In the genomic region with DNA sequence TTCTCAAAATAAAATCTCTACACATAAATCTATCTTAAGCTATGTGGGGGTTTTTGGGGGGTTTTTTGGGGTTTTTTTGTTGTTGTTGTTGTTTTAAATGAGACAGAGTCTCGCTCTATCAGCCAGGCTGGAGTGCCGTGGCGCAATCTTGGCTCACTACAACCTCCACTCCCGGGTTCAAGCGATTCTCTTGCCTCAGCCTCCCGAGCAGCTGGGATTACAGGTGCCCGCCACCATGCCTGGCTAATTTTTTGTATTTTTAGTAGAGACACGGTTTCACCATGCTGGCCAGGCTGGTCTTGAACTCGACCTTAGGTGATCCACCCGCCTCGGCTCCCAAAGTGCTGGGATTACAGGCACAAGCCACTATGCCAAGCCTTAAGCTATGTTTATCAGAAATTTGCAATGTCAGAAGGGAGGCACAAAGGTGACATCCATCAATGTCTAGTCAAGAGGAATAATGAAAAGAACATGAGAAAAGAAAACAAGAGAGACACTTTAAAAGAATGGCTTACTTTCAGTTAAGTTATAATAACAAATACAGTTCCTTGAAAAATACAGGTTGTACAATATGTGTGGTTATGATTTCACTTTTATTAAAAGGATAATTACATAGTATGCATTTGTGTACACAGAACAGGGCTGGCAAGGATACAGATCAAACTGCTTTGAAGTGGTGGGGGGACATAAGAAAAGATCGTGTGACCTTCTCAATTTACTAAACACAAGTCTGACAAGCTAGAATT, we compare ENCODE assay signal across 9 cellular contexts. TPM values are rescaled to one million over a fixed set of nuclear protein-coding genes. Genes with fewer than 3 reads are reported as not detected.
DNase-seq lines count a peak whose midpoint lies in the region; FAIRE-seq and TF ChIP-seq lines count a peak whose summit lies in the region.
"Had no signal": no experiment of that assay in that cellular context is flagged by ENCODE, and none has a peak within 500 bp of the region (broad histone marks: within the 10 kb centered on the region; RNA-seq: fewer than 3 reads in every experiment).

No MANE protein-coding gene starts in this region.

- H3K36me3 Mint-ChIP-seq in T-helper 1 cell treated with Interleukin-12 subunit alpha and Interleukin-12 subunit beta and Interleukin-4 antibody, amounts not matched to agents 30 μg/mL and 1 μg/mL, for 36 hours (ENCODE audit: low read depth), result peaks cover 20% of the 10 kb centered on the region

- intact Hi-C loops in esophagus muscularis mucosa (cut with DNase I), result no loop called here

- peak overlapping the region; percentile 70 for H3K4me2 ChIP-seq in OCI-LY1 (ENCODE audit: low read length)

- no peak overlapping the region for H2AFZ ChIP-seq in OCI-LY1 (ENCODE audit: low read length)

- H3K36me3 ChIP-seq in OCI-LY1 (ENCODE audit: insufficient read depth, low read length) (peaks cover 45% of the 10 kb centered on the region), esophagus muscularis mucosa (peaks cover 0 to 32% (median 20%) of the 10 kb centered on the region in 4 donors), subcutaneous abdominal adipose tissue (ENCODE audit: control insufficient read depth in 5 of 5, insufficient read depth in 5 of 5, low read length in 5 of 5) (peaks cover 0 to 23% (median 17%) of the 10 kb centered on the region in 5 donors)

- H3K27ac ChIP-seq in OCI-LY1 (ENCODE audit: low read depth, low read length, poor library complexity, severe bottlenecking), result peak overlapping the region; percentile 98
- H3K27ac ChIP-seq in esophagus muscularis mucosa (replicated peaks in 1 of 4), result peak overlapping the region in 2 of 4 donors; percentile 51 to 60
- peak overlapping the region; percentile 59 for H3K27ac ChIP-seq in subcutaneous abdominal adipose tissue (ENCODE audit: low read depth, low read length)

- no peak for FAIRE-seq in urothelium cell line (lab: Jason Lieb, UNC)

- H3K4me1 ChIP-seq in OCI-LY1 (ENCODE audit: insufficient read depth, low read length, severe bottlenecking) (peaks cover 63% of the 10 kb centered on the region), esophagus muscularis mucosa (peaks cover 5 to 29% (median 21%) of the 10 kb centered on the region in 4 donors), subcutaneous abdominal adipose tissue (ENCODE audit: control insufficient read depth in 5 of 5, insufficient read depth in 5 of 5, low read length in 5 of 5) (peaks cover 0 to 22% (median 17%) of the 10 kb centered on the region in 5 donors)

- no peaks in the 10 kb centered on the region for H4K20me1 ChIP-seq in OCI-LY1 (ENCODE audit: insufficient read depth, low read length)

- H3K27me3 Mint-ChIP-seq in T-helper 1 cell treated with Interleukin-12 subunit alpha and Interleukin-12 subunit beta and Interleukin-4 antibody, amounts not matched to agents 30 μg/mL and 1 μg/mL, for 36 hours (ENCODE audit: low read depth), result no peaks in the 10 kb centered on the region

- H3K4me3 Mint-ChIP-seq in T-helper 1 cell treated with Interleukin-12 subunit alpha and Interleukin-12 subunit beta and Interleukin-4 antibody, amounts not matched to agents 30 μg/mL and 1 μg/mL, for 36 hours, result peak overlapping the region; percentile 80

- no peak for TF ChIP-seq POLR2A in esophagus muscularis mucosa (IDR thresholded peaks at IDR 0.05; ENCODE audit: low read depth)

- no peak for TF ChIP-seq EP300 in esophagus muscularis mucosa (IDR thresholded peaks at IDR 0.05)

- WGBS in esophagus muscularis mucosa, result 59% methylated on average over 12 of the region's 12 CpGs

- H3K9ac ChIP-seq in OCI-LY1 (ENCODE audit: low read length), result peak overlapping the region; percentile 58
- H3K9ac ChIP-seq in subcutaneous abdominal adipose tissue (ENCODE audit: low read length in 5 of 5), result peak overlapping the region in 3 of 5 donors; percentile 16 to 60 (median 22)

- H3K9me3 Mint-ChIP-seq in T-helper 1 cell treated with Interleukin-12 subunit alpha and Interleukin-12 subunit beta and Interleukin-4 antibody, amounts not matched to agents 30 μg/mL and 1 μg/mL, for 36 hours, result no peaks in the 10 kb centered on the region

- TF ChIP-seq CTCF in OCI-LY1 (IDR thresholded peaks at IDR 0.05; ENCODE audit: low read length) (no peak), esophagus muscularis mucosa (IDR thresholded peaks at IDR 0.05) (no peak)

- no peaks in the 10 kb centered on the region for H3K9me2 ChIP-seq in OCI-LY1 (ENCODE audit: low read depth, low read length)

- H3F3A ChIP-seq in OCI-LY1 (ENCODE audit: insufficient read depth, low read length), result peaks cover 4% of the 10 kb centered on the region; the same call in 1 of the 2 replicates

- H3K27me3 ChIP-seq in OCI-LY1 (ENCODE audit: insufficient read depth, low read length) (no peaks in the 10 kb centered on the region), esophagus muscularis mucosa (no peaks in the 10 kb centered on the region), subcutaneous abdominal adipose tissue (ENCODE audit: control insufficient read depth in 5 of 5, insufficient read depth in 4 of 5, low read length in 5 of 5) (no peaks in the 10 kb centered on the region)

- DNase-seq in T-helper 1 cell (no peak), esophagus muscularis mucosa (ENCODE audit: extremely low spot score) (no peak), urothelium cell line (ENCODE audit: low spot score) (no peak), pons (ENCODE audit: low spot score) (no peak), HCEC 1CT (no peak)
- DNase-seq: effector memory CD4-positive, alpha-beta T cell had no signal

- H3K4me3 ChIP-seq in OCI-LY1 (ENCODE audit: low read depth, low read length, poor library complexity, severe bottlenecking), result peak overlapping the region; percentile 51
- peak overlapping the region; percentile 20 to 45 (median 30) for H3K4me3 ChIP-seq in esophagus muscularis mucosa
- peak overlapping the region; percentile 56 to 71 (median 61) for H3K4me3 ChIP-seq in subcutaneous abdominal adipose tissue (ENCODE audit: low read depth in 1 of 5, low read length in 5 of 5)

- peaks cover 18% of the 10 kb centered on the region for H3K4me1 Mint-ChIP-seq in T-helper 1 cell treated with Interleukin-12 subunit alpha and Interleukin-12 subunit beta and Interleukin-4 antibody, amounts not matched to agents 30 μg/mL and 1 μg/mL, for 36 hours (ENCODE audit: low read depth)

- peak overlapping the region; percentile 91 for H3K27ac Mint-ChIP-seq in T-helper 1 cell treated with Interleukin-12 subunit alpha and Interleukin-12 subunit beta and Interleukin-4 antibody, amounts not matched to agents 30 μg/mL and 1 μg/mL, for 36 hours

- no peaks in the 10 kb centered on the region for H3K9me3 ChIP-seq in OCI-LY1 (ENCODE audit: low read length)
- H3K9me3 ChIP-seq in esophagus muscularis mucosa, result no peaks in the 10 kb centered on the region
- H3K9me3 ChIP-seq in subcutaneous abdominal adipose tissue (ENCODE audit: control insufficient read depth in 5 of 5, low read length in 5 of 5), result no peaks in the 10 kb centered on the region

- peaks cover 38% of the 10 kb centered on the region for H3K79me2 ChIP-seq in OCI-LY1 (ENCODE audit: insufficient read depth, low read length)

RNA-seq across cellular contexts. Expression of gene SLC23A2, which starts 28.6 kb away (rescaled TPM):
- 10 to 100 TPM in 3 of 4 donors, 1 to 10 TPM in 1; 8.7 to 16.0 (median 12.2) TPM for total RNA-seq in esophagus muscularis mucosa
